ENCODE assay signal across 10 cellular contexts in the genomic region with DNA sequence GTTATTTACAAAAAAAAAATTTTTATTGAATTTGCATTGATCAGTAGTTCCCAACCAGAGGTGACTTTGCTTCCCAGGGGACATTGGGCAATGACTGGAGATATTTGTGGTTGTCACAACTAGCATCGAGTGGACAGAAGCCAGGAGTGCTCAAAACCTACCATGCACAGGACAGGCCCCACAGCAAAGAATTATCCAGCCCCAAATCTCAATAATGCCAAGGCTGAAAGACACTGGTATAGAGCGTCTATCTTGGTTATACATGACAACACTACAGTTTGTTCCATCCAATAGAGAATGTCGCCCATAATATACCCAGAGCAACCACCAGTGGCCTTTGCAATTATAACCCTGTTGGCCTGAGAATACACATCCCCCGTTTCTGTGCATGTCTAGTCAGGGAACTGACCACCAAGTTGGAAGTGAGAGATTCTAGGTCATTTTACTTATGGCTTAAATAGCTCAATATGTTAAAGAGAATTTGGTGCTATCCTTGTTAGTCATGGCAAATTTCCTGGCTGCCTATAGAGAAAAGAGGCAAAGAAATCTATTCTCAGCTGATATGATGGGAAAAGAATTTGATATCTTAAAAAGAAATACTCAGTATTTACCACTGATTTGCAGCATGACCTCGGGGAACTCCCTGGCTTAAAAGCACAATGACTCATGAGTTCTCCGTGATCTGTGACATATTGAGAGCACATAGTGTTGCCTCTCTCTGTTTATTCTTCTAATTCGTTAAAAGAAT.
DNase-seq lines count a peak whose midpoint lies in the region; ATAC-seq and TF ChIP-seq lines count a peak whose summit lies in the region.
"Had no signal": no experiment of that assay in that cellular context is flagged by ENCODE, and none has a peak within 500 bp of the region (broad histone marks: within the 10 kb centered on the region; RNA-seq: fewer than 3 reads in every experiment).

No MANE protein-coding gene starts in this region.

- peaks cover 16% of the 10 kb centered on the region for H3K9me3 Mint-ChIP-seq in activated T-helper 1 cell treated with anti-CD3 and anti-CD28 coated beads, Interleukin-12 subunit alpha, Interleukin-12 subunit beta, Interleukin-2, Interleukin-4 antibody, amounts not matched to agents 30 ng/mL and 10 ng/mL and 1 ng/mL, durations not matched to agents 14 hours and 24 hours and 36 hours
- H3K9me3 Mint-ChIP-seq in glutamatergic neuron (ENCODE audit: unreplicated experiment): peaks cover 1% of the 10 kb centered on the region

- H3K27me3 ChIP-seq in RWPE2 (ENCODE audit: insufficient read depth, poor library complexity, severe bottlenecking): no peaks in the 10 kb centered on the region
- H3K27me3 ChIP-seq in hepatocyte: no peaks in the 10 kb centered on the region

- no peaks in the 10 kb centered on the region for H3K27me3 Mint-ChIP-seq in activated T-helper 1 cell treated with anti-CD3 and anti-CD28 coated beads, Interleukin-12 subunit alpha, Interleukin-12 subunit beta, Interleukin-2, Interleukin-4 antibody, amounts not matched to agents 30 ng/mL and 10 ng/mL and 1 ng/mL, durations not matched to agents 14 hours and 24 hours and 36 hours (ENCODE audit: insufficient read depth)
- H3K27me3 Mint-ChIP-seq in glutamatergic neuron (ENCODE audit: unreplicated experiment): no peaks in the 10 kb centered on the region

- H3K27ac ChIP-seq in RWPE2 (ENCODE audit: poor library complexity, severe bottlenecking) (no peak overlapping the region), hepatocyte (peak overlapping the region; percentile 52)

- no peaks in the 10 kb centered on the region for H3K36me3 Mint-ChIP-seq in activated T-helper 1 cell treated with anti-CD3 and anti-CD28 coated beads, Interleukin-12 subunit alpha, Interleukin-12 subunit beta, Interleukin-2, Interleukin-4 antibody, amounts not matched to agents 30 ng/mL and 10 ng/mL and 1 ng/mL, durations not matched to agents 14 hours and 24 hours and 36 hours (ENCODE audit: low read depth)
- no peaks in the 10 kb centered on the region for H3K36me3 Mint-ChIP-seq in glutamatergic neuron (ENCODE audit: unreplicated experiment)

- H4K20me1 ChIP-seq in hepatocyte (ENCODE audit: insufficient read depth, poor library complexity, severe bottlenecking): no peaks in the 10 kb centered on the region

- no peak for TF ChIP-seq CTCF in RWPE2 (IDR thresholded peaks at IDR 0.05; ENCODE audit: poor library complexity, severe bottlenecking)
- no peak for TF ChIP-seq CTCF in hepatocyte (IDR thresholded peaks at IDR 0.05; ENCODE audit: poor library complexity)
- no peak for TF ChIP-seq CTCF in glutamatergic neuron (IDR thresholded peaks at IDR 0.05; ENCODE audit: partially characterized antibody, unreplicated experiment)

- no peak overlapping the region for H3K27ac Mint-ChIP-seq in activated T-helper 1 cell treated with anti-CD3 and anti-CD28 coated beads, Interleukin-12 subunit alpha, Interleukin-12 subunit beta, Interleukin-2, Interleukin-4 antibody, amounts not matched to agents 30 ng/mL and 10 ng/mL and 1 ng/mL, durations not matched to agents 14 hours and 24 hours and 36 hours
- H3K27ac Mint-ChIP-seq in glutamatergic neuron (ENCODE audit: unreplicated experiment): no peak overlapping the region

- DNase-seq in AG08395 (ENCODE audit: low spot score) (peak; percentile 62), RWPE2 (ENCODE audit: low spot score) (no peak), hepatocyte (ENCODE audit: low spot score) (peak; percentile 44), glutamatergic neuron (no peak)
- DNase-seq in activated T-helper 1 cell treated with anti-CD3 and anti-CD28 coated beads, Interleukin-12 subunit alpha, Interleukin-12 subunit beta, Interleukin-2, Interleukin-4 antibody, amounts not matched to agents 30 ng/mL and 10 ng/mL and 1 ng/mL, durations not matched to agents 14 hours and 24 hours and 36 hours (ENCODE audit: low spot score): no peak
- DNase-seq: NCI-H146 had no signal

- no peaks in the 10 kb centered on the region for H3K79me2 ChIP-seq in hepatocyte

- H3K36me3 ChIP-seq in RWPE2 (ENCODE audit: low read depth): no peaks in the 10 kb centered on the region
- H3K36me3 ChIP-seq in hepatocyte (replicated peaks; ENCODE audit: insufficient read depth, low read depth): no peaks in the 10 kb centered on the region

- H3K9me3 ChIP-seq in RWPE2 (ENCODE audit: severe bottlenecking) (no peaks in the 10 kb centered on the region), hepatocyte (ENCODE audit: low read depth) (no peaks in the 10 kb centered on the region)

- intact Hi-C loops in activated T-helper 1 cell treated with anti-CD3 and anti-CD28 coated beads, Interleukin-12 subunit alpha, Interleukin-12 subunit beta, Interleukin-2, Interleukin-4 antibody, amounts not matched to agents 30 ng/mL and 10 ng/mL and 1 ng/mL, durations not matched to agents 14 hours and 24 hours and 36 hours (cut with micrococcal nuclease): no loop called here

- peak overlapping the region; percentile 6 for H3K4me2 ChIP-seq in hepatocyte

- H3K4me1 Mint-ChIP-seq in activated T-helper 1 cell treated with anti-CD3 and anti-CD28 coated beads, Interleukin-12 subunit alpha, Interleukin-12 subunit beta, Interleukin-2, Interleukin-4 antibody, amounts not matched to agents 30 ng/mL and 10 ng/mL and 1 ng/mL, durations not matched to agents 14 hours and 24 hours and 36 hours (ENCODE audit: low read depth): no peaks in the 10 kb centered on the region
- peaks cover 2% of the 10 kb centered on the region for H3K4me1 Mint-ChIP-seq in glutamatergic neuron (ENCODE audit: low read depth, unreplicated experiment)

- no peaks in the 10 kb centered on the region for H3K9me2 ChIP-seq in hepatocyte (replicated peaks; ENCODE audit: insufficient read depth)

- H3K4me3 Mint-ChIP-seq in activated T-helper 1 cell treated with anti-CD3 and anti-CD28 coated beads, Interleukin-12 subunit alpha, Interleukin-12 subunit beta, Interleukin-2, Interleukin-4 antibody, amounts not matched to agents 30 ng/mL and 10 ng/mL and 1 ng/mL, durations not matched to agents 14 hours and 24 hours and 36 hours: no peak overlapping the region
- no peak overlapping the region for H3K4me3 Mint-ChIP-seq in glutamatergic neuron (ENCODE audit: unreplicated experiment)

- no peak overlapping the region for H2AFZ ChIP-seq in hepatocyte

- ATAC-seq in GM19351 (IDR thresholded peaks at IDR 0.05; ENCODE audit: unreplicated experiment): peak; percentile 28
- ATAC-seq in RWPE2 (ENCODE audit: low read depth): peak; percentile 75
- no peak for ATAC-seq in GM19395 (IDR thresholded peaks at IDR 0.05; ENCODE audit: unreplicated experiment)
- ATAC-seq in GM19467 (IDR thresholded peaks at IDR 0.05; ENCODE audit: unreplicated experiment): no peak

- H3K4me3 ChIP-seq in RWPE2 (ENCODE audit: severe bottlenecking) (no peak overlapping the region), hepatocyte (no peak overlapping the region)
- H3K4me3 ChIP-seq: coronary artery had no signal

- WGBS in hepatocyte (ENCODE audit: low lambda C conversion rate, missing lambda C conversion rate): 53% methylated on average over 7 of the region's 7 CpGs

- H3K4me1 ChIP-seq in RWPE2 (ENCODE audit: insufficient read depth, poor library complexity, severe bottlenecking): peaks cover 6% of the 10 kb centered on the region
- peaks cover 8% of the 10 kb centered on the region for H3K4me1 ChIP-seq in hepatocyte (ENCODE audit: insufficient read depth)

Comparison
In these comparisons a context has a peak if more than half of its experiments do, and no peak if none do; other contexts are left out.
1. DNase-seq: peak in AG08395 (single experiment) and hepatocyte (single experiment); none in RWPE2 (single experiment), activated T-helper 1 cell treated with anti-CD3 and anti-CD28 coated beads, Interleukin-12 subunit alpha, Interleukin-12 subunit beta, Interleukin-2, Interleukin-4 antibody, amounts not matched to agents 30 ng/mL and 10 ng/mL and 1 ng/mL, durations not matched to agents 14 hours and 24 hours and 36 hours (single experiment) and glutamatergic neuron (single experiment).
2. ATAC-seq: peak in GM19351 (single experiment) and RWPE2 (single experiment); none in GM19395 (single experiment) and GM19467 (single experiment).